11 cellular contexts compared by ENCODE assay signal in the genomic region with DNA sequence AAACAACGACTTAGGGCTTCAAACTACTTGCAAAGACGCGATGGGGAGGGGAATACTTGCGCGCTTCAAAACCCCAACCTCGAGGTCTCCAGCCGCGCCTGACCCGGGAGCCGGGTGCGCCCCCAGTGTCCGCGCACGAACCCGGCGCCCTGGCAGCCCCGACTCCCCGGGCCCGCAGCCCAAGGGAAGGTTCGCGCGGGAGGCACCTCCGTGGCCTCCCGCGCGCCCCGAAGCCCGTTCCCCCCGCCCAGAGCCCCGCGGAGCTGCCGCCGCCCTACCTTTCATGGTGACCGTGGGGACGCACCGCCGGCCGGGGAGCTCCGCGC. TPM values are rescaled to one million over a fixed set of nuclear protein-coding genes. Genes with fewer than 3 reads are reported as not detected.
DNase-seq lines count a peak whose midpoint lies in the region; TF ChIP-seq lines count a peak whose summit lies in the region.
"Had no signal": no experiment of that assay in that cellular context is flagged by ENCODE, and none has a peak within 500 bp of the region (broad histone marks: within the 10 kb centered on the region; RNA-seq: fewer than 3 reads in every experiment).

No MANE protein-coding gene starts in this region.

- peak overlapping the region; percentile 28 for H2AFZ ChIP-seq in ACC112 (ENCODE audit: low read length, unreplicated experiment)

- H3K9me3 ChIP-seq in MG63 (no peaks in the 10 kb centered on the region), SJCRH30 (replicated peaks) (no peaks in the 10 kb centered on the region)

- peak overlapping the region; percentile 83 for H3K4me3 Mint-ChIP-seq in neural crest cell
- H3K4me3 Mint-ChIP-seq: stimulated activated naive CD8-positive, alpha-beta T cell treated with anti-CD3 and anti-CD28 coated beads, Interleukin-15, Interleukin-2, amounts not matched to agents 100 ng/mL and 50 ng/mL, for 24 hours had no signal

- peaks cover 41% of the 10 kb centered on the region for H3K27me3 ChIP-seq in ACC112 (ENCODE audit: insufficient read depth, low read length)
- H3K27me3 ChIP-seq in MG63, result no peaks in the 10 kb centered on the region
- no peaks in the 10 kb centered on the region for H3K27me3 ChIP-seq in SJCRH30

- no peaks in the 10 kb centered on the region for H3K36me3 Mint-ChIP-seq in neural crest cell (ENCODE audit: low read depth)
- H3K36me3 Mint-ChIP-seq: naive thymus-derived CD8-positive, alpha-beta T cell had no signal

- no peaks in the 10 kb centered on the region for H3K9me3 Mint-ChIP-seq in neural crest cell
- H3K9me3 Mint-ChIP-seq: naive thymus-derived CD8-positive, alpha-beta T cell; stimulated activated naive CD8-positive, alpha-beta T cell treated with anti-CD3 and anti-CD28 coated beads, Interleukin-15, Interleukin-2, amounts not matched to agents 100 ng/mL and 50 ng/mL, for 24 hours had no signal

- H3K4me1 ChIP-seq in ACC112 (ENCODE audit: control insufficient read depth, insufficient read depth, low read length, unreplicated experiment), result peaks cover 11% of the 10 kb centered on the region
- no peaks in the 10 kb centered on the region for H3K4me1 ChIP-seq in SJCRH30

- peaks cover 81% of the 10 kb centered on the region for H3K27me3 Mint-ChIP-seq in neural crest cell (ENCODE audit: low read depth)

- DNase-seq in MG63 (peak; percentile 40), fibroblast of peridontal ligament (ENCODE audit: extremely low read depth) (peak; percentile 70), neural crest cell (ENCODE audit: low read depth, low spot score) (peak; percentile 3), GM10266 (ENCODE audit: extremely low spot score) (no peak), epidermal melanocyte (ENCODE audit: insufficient read length, low spot score) (no peak), NCI-H2171 (lab: John Stamatoyannopoulos, UW) (no peak), SJCRH30 (no peak)
- DNase-seq: DND-41; naive thymus-derived CD8-positive, alpha-beta T cell had no signal

- H3K36me3 ChIP-seq in ACC112 (ENCODE audit: insufficient read depth, low read length), result no peaks in the 10 kb centered on the region
- H3K36me3 ChIP-seq in MG63, result no peaks in the 10 kb centered on the region
- H3K36me3 ChIP-seq in SJCRH30, result no peaks in the 10 kb centered on the region

- peaks cover 16% of the 10 kb centered on the region for H3K4me1 Mint-ChIP-seq in neural crest cell

- H3K4me3 ChIP-seq in ACC112 (ENCODE audit: low read depth, low read length) (peak overlapping the region; percentile 77), MG63 (peak overlapping the region; percentile 70), SJCRH30 (no peak overlapping the region)

- H3K27ac ChIP-seq in ACC112 (ENCODE audit: low read depth, low read length) (no peak overlapping the region), SJCRH30 (no peak overlapping the region)

- TF ChIP-seq CTCF in neural crest cell (conservative IDR thresholded peaks at IDR 0.05), result no peak
- TF ChIP-seq CTCF in GM10266 (IDR thresholded peaks at IDR 0.05; ENCODE audit: control insufficient read depth, insufficient read depth, low read depth, missing control alignments), result no peak

- H3K27ac Mint-ChIP-seq in neural crest cell (ENCODE audit: unreplicated experiment), result no peak overlapping the region
- H3K27ac Mint-ChIP-seq: stimulated activated naive CD8-positive, alpha-beta T cell treated with anti-CD3 and anti-CD28 coated beads, Interleukin-15, Interleukin-2, amounts not matched to agents 100 ng/mL and 50 ng/mL, for 24 hours had no signal

- no peaks in the 10 kb centered on the region for H3K79me2 ChIP-seq in ACC112 (ENCODE audit: control insufficient read depth, insufficient read depth, low read length, unreplicated experiment)

RNA-seq across cellular contexts. Expression of a gene that starts 0.3 kb away (rescaled TPM):
- total RNA-seq in MG63 (2014; rRNA removed; shearing (Covaris generic); ENCODE audit: low replicate concordance), result 27.4 and 28.2 TPM in 2 replicates
- 1.7 and 2.0 TPM in 2 replicates for total RNA-seq in neural crest cell
- total RNA-seq in SJCRH30 (2014; rRNA removed; shearing (Covaris generic)), result not detected in 2 replicates

Comparison
In these comparisons a context has a peak if more than half of its experiments do, and no peak if none do; other contexts are left out.
1. DNase-seq: peak in MG63 (single experiment), fibroblast of peridontal ligament (single experiment) and neural crest cell (single experiment); none in GM10266 (single experiment), epidermal melanocyte (single experiment), NCI-H2171 (single experiment) and SJCRH30 (0 of 2).